In the genomic region with DNA sequence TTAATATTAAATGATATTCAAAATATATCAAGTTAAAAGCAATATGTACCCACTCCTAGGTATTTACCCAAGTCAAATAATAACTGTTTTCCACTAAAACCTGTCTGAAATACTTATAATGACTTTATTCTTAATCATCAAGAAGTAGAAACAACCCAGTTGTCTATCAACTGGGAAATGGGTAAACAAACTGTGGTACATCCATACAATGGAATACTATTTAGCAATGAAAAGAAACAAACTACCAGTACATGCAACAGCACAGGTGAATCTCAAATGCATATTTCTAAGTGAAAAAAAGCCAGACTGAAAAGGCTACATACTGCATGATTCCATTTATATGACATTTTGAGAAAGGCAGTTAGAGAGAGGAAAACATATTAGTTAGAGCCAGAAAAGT, we compare ENCODE assay signal across 26 cellular contexts.
"Had no signal": no experiment of that assay in that cellular context is flagged by ENCODE, and none has a peak within 500 bp of the region (broad histone marks: within the 10 kb centered on the region; RNA-seq: fewer than 3 reads in every experiment).

No MANE protein-coding gene starts in this region.

- H3K4me3 ChIP-seq: stomach, suprapubic skin, testis, thoracic aorta, thyroid gland, tibial artery, tibial nerve, transverse colon, upper lobe of left lung, upper lobe of right lung, uterus, vagina had no signal

- H3K4me1 ChIP-seq: stomach, suprapubic skin, testis, thyroid gland, tibial artery, tibial nerve, transverse colon, upper lobe of left lung, upper lobe of right lung, uterus, vagina had no signal

- ATAC-seq: stimulated activated effector memory CD8-positive, alpha-beta T cell treated with anti-CD3 and anti-CD28 coated beads, Interleukin-12 subunit alpha, Interleukin-12 subunit beta, amount 100 ng/mL, for 72 hours; stimulated activated memory B cell treated with anti-CD40 and anti-IgM and Interleukin-4, amounts not matched to agents 10 μg/mL and 1 μg/mL and 100 μg/mL, for 72 hours; stimulated activated naive B cell treated with anti-CD40 and anti-IgM and Interleukin-4, amounts not matched to agents 10 μg/mL and 1 μg/mL and 100 μg/mL, for 72 hours; stimulated activated naive CD8-positive, alpha-beta T cell treated with anti-CD3 and anti-CD28 coated beads, Interleukin-15, amount 100 ng/mL, for 72 hours; stimulated activated naive CD8-positive, alpha-beta T cell treated with anti-CD3 and anti-CD28 coated beads, Interleukin-15, Interleukin-2, amounts not matched to agents 100 U/mL and 50 U/mL, for 24 hours; upper lobe of right lung had no signal

- H3K36me3 ChIP-seq: stomach, suprapubic skin, thoracic aorta, thyroid gland, tibial artery, tibial nerve, transverse colon, upper lobe of left lung, upper lobe of right lung, uterus, vagina had no signal

- H3K27me3 ChIP-seq: stomach, suprapubic skin, testis, thyroid gland, tibial artery, tibial nerve, transverse colon, upper lobe of left lung, upper lobe of right lung, uterus, vagina had no signal

- H3K27ac ChIP-seq: stomach, suprapubic skin, testis, thoracic aorta, thyroid gland, tibial artery, tibial nerve, transverse colon, upper lobe of left lung, upper lobe of right lung, uterus, vagina had no signal

- DNase-seq: stimulated activated CD4-positive, alpha-beta T cell treated with anti-CD3 and anti-CD28 coated beads, Interleukin-2, amount 100 ng/mL, for 48 hours; stimulated activated CD4-positive, alpha-beta T cell treated with anti-CD3 and anti-CD28 coated beads, Interleukin-4, amount 100 ng/mL, for 1 hour; stimulated activated CD4-positive, alpha-beta T cell treated with anti-CD3 and anti-CD28 coated beads, Interleukin-4, amount 100 ng/mL, for 24 hours; stimulated activated CD4-positive, alpha-beta T cell treated with anti-CD3 and anti-CD28 coated beads, Interleukin-4, amount 100 ng/mL, for 4 hours; stimulated activated CD8-positive, alpha-beta memory T cell treated with anti-CD3 and anti-CD28 coated beads, Interleukin-4, amount 100 ng/mL, for 48 hours; stimulated activated naive B cell treated with anti-CD40 and anti-IgM and Interleukin-4, amounts not matched to agents 10 μg/mL and 1 μg/mL and 100 μg/mL, for 72 hours; stimulated activated naive CD4-positive, alpha-beta T cell; stimulated activated naive CD4-positive, alpha-beta T cell treated with Interleukin-2 at 50 U/mL for 16 hours; stimulated activated naive CD8-positive, alpha-beta T cell treated with anti-CD3 and anti-CD28 coated beads, Interleukin-15, amount 100 ng/mL, for 72 hours; stimulated activated naive CD8-positive, alpha-beta T cell treated with anti-CD3 and anti-CD28 coated beads, Interleukin-15, Interleukin-2, amounts not matched to agents 100 U/mL and 50 U/mL, for 24 hours; stomach; substantia nigra; testis; thyroid gland; tibial artery; transverse colon; trophoblast cell; upper lobe of left lung; upper lobe of right lung; uterus had no signal

- H3K9me3 ChIP-seq: testis, thyroid gland, upper lobe of right lung, uterus had no signal
